Comparison of ENCODE assay signal across 23 cellular contexts in the genomic region with DNA sequence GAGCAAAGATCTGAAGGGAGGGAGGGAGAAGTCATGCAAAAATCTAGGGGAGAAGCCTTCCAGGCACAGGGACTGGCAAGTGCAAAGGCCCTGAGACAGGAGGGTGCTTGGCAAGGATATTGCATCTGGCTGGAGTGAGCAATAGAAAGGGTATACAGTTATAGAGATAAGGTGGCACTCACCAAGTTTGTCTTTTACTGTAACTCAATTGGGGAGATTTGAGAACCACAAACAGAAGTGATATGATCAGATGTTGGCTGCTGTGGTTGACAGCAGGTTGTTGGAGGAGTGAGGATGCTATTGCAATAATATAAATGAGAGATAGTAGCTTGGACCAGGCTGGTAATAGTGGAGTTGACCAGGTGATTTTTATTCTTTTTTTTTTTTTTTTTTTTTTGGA. TPM values are rescaled to one million over a fixed set of nuclear protein-coding genes. Genes with fewer than 3 reads are reported as not detected.
"Had no signal": no experiment of that assay in that cellular context is flagged by ENCODE, and none has a peak within 500 bp of the region (broad histone marks: within the 10 kb centered on the region; RNA-seq: fewer than 3 reads in every experiment).

No MANE protein-coding gene starts in this region.

- H3K36me3 Mint-ChIP-seq: naive thymus-derived CD8-positive, alpha-beta T cell had no signal

- H3K27ac Mint-ChIP-seq: endodermal cell; naive thymus-derived CD8-positive, alpha-beta T cell; nephron progenitor cell had no signal

- ATAC-seq: esophagus mucosa; gastrocnemius medialis; left ventricle myocardium superior; lower lobe of right lung; naive thymus-derived CD8-positive, alpha-beta T cell; sciatic nerve; upper lobe of right lung had no signal

- DNase-seq: dorsolateral prefrontal cortex; effector CD4-positive, alpha-beta T cell; endodermal cell; foreskin fibroblast; gastrocnemius medialis; head of caudate nucleus; left ventricle myocardium superior; lower lobe of right lung; naive thymus-derived CD8-positive, alpha-beta T cell; nephron progenitor cell; nucleus accumbens; stimulated activated CD4-positive, alpha-beta T cell treated with anti-CD3 and anti-CD28 coated beads, Interleukin-12 subunit alpha, Interleukin-12 subunit beta, amount 100 ng/mL, for 4 hours; stimulated activated CD4-positive, alpha-beta T cell treated with anti-CD3 and anti-CD28 coated beads, Interleukin-1b, Interleukin-23, amount 100 ng/mL, for 48 hours; stimulated activated CD4-positive, alpha-beta T cell treated with anti-CD3 and anti-CD28 coated beads, Interleukin-4, amount 100 ng/mL, for 1 hour; stimulated activated CD8-positive, alpha-beta memory T cell treated with anti-CD3 and anti-CD28 coated beads, Interleukin-4, amount 100 ng/mL, for 48 hours; stimulated activated naive CD4-positive, alpha-beta T cell treated with Interleukin-2 at 50 U/mL for 16 hours; transverse colon; upper lobe of right lung had no signal

- H3K4me1 Mint-ChIP-seq: endodermal cell had no signal

- H3K4me3 Mint-ChIP-seq: endodermal cell; naive thymus-derived CD8-positive, alpha-beta T cell; nephron progenitor cell had no signal

- H3K9me3 Mint-ChIP-seq: endodermal cell; naive thymus-derived CD8-positive, alpha-beta T cell; nephron progenitor cell had no signal

RNA-seq across cellular contexts. Expression of a gene that starts 25.6 kb away (rescaled TPM):
- total RNA-seq: glomerular endothelial cell; naive thymus-derived CD8-positive, alpha-beta T cell; osteocyte had no signal

RNA-seq across cellular contexts. Expression of a gene that starts 25.8 kb away (rescaled TPM):
- total RNA-seq: glomerular endothelial cell, osteocyte, smooth muscle cell had no signal
